8 cellular contexts compared by ENCODE assay signal in genomic region chr1:97919568-97920261, GRCh38. TPM values are rescaled to one million over a fixed set of nuclear protein-coding genes. Genes with fewer than 3 reads are reported as not detected.
DNase-seq lines count a peak whose midpoint lies in the region; ATAC-seq and TF ChIP-seq lines count a peak whose summit lies in the region.

No MANE protein-coding gene starts in this region.

- peak overlapping the region; percentile 82; the same call in 1 of the 2 replicates for H3K27ac ChIP-seq in MM.1S (ENCODE audit: low read length)
- H3K27ac ChIP-seq in naive thymus-derived CD4-positive, alpha-beta T cell (ENCODE audit: low read depth, low read length) = peak overlapping the region; percentile 90

- no peaks in the 10 kb centered on the region for H3K27me3 Mint-ChIP-seq in chondrocyte (ENCODE audit: low read depth)
- H3K27me3 Mint-ChIP-seq in naive thymus-derived CD4-positive, alpha-beta T cell = no peaks in the 10 kb centered on the region

- no peaks in the 10 kb centered on the region for H3K9me3 ChIP-seq in MM.1S (replicated peaks; ENCODE audit: insufficient read depth, low read length)
- H3K9me3 ChIP-seq in naive thymus-derived CD4-positive, alpha-beta T cell (ENCODE audit: control insufficient read depth in 2 of 3, low read length in 3 of 3) = no peaks in the 10 kb centered on the region

- H3K79me2 ChIP-seq in MM.1S (ENCODE audit: low read length) = peaks cover 54% of the 10 kb centered on the region

- no peaks in the 10 kb centered on the region for H4K20me1 ChIP-seq in MM.1S (ENCODE audit: insufficient read depth, low read length)

- H3K9me3 Mint-ChIP-seq in chondrocyte (ENCODE audit: low read depth) = no peaks in the 10 kb centered on the region
- peaks cover 0 to 4% (median 0%) of the 10 kb centered on the region in 11 donors for H3K9me3 Mint-ChIP-seq in naive thymus-derived CD4-positive, alpha-beta T cell

- H3K4me3 ChIP-seq in MM.1S (ENCODE audit: low read length) = peak overlapping the region; percentile 81
- H3K4me3 ChIP-seq in naive thymus-derived CD4-positive, alpha-beta T cell (ENCODE audit: low read length) = peak overlapping the region; percentile 93

- no peaks in the 10 kb centered on the region for H3K36me3 Mint-ChIP-seq in chondrocyte (ENCODE audit: low read depth)
- H3K36me3 Mint-ChIP-seq in naive thymus-derived CD4-positive, alpha-beta T cell = peaks cover 0 to 12% (median 0%) of the 10 kb centered on the region in 5 donors

- CTCF ChIA-PET in naive thymus-derived CD4-positive, alpha-beta T cell (lab: Charles Lee) = interaction anchor here (1.2 kb wide), 1 partner anchor 34 kb away, joined by 3 read pairs; no protein-coding TSS in a partner anchor

- peak overlapping the region; percentile 93 for H3K4me3 Mint-ChIP-seq in chondrocyte (ENCODE audit: unreplicated experiment)
- peak overlapping the region; percentile 88 to 99 (median 98) for H3K4me3 Mint-ChIP-seq in naive thymus-derived CD4-positive, alpha-beta T cell

- H3K9me2 ChIP-seq in MM.1S (replicated peaks; ENCODE audit: insufficient read depth, low read length) = no peaks in the 10 kb centered on the region

- peak overlapping the region; percentile 94 for H3K27ac Mint-ChIP-seq in chondrocyte (ENCODE audit: unreplicated experiment)
- peak overlapping the region; percentile 81 to 98 (median 95) for H3K27ac Mint-ChIP-seq in naive thymus-derived CD4-positive, alpha-beta T cell

- H3F3A ChIP-seq in MM.1S (ENCODE audit: insufficient read depth, low read length) = peaks cover 10% of the 10 kb centered on the region

- POLR2A ChIA-PET in naive thymus-derived CD4-positive, alpha-beta T cell (lab: Charles Lee) = interaction anchor here (0.9 to 3.1 kb wide), 5 partner anchors 9 to 124 kb away, joined by 3 to 11 read pairs (median 4); no protein-coding TSS in a partner anchor

- no peaks in the 10 kb centered on the region for H3K36me3 ChIP-seq in MM.1S (replicated peaks; ENCODE audit: insufficient read depth, low read length)
- peaks cover 0 to 9% (median 0%) of the 10 kb centered on the region in 3 experiments for H3K36me3 ChIP-seq in naive thymus-derived CD4-positive, alpha-beta T cell (ENCODE audit: control insufficient read depth in 2 of 3, insufficient read depth in 3 of 3, low read length in 3 of 3)

- H3K27me3 ChIP-seq in MM.1S (replicated peaks; ENCODE audit: insufficient read depth, low read length) = no peaks in the 10 kb centered on the region
- H3K27me3 ChIP-seq in naive thymus-derived CD4-positive, alpha-beta T cell (ENCODE audit: control insufficient read depth in 2 of 2, insufficient read depth in 2 of 2, low read length in 2 of 2) = no peaks in the 10 kb centered on the region

- peaks cover 16% of the 10 kb centered on the region; the same call in 1 of the 2 replicates for H3K4me1 ChIP-seq in MM.1S (ENCODE audit: low read length)
- H3K4me1 ChIP-seq in naive thymus-derived CD4-positive, alpha-beta T cell (ENCODE audit: control insufficient read depth in 2 of 2, insufficient read depth in 2 of 2, low read length in 2 of 2) = peaks cover 16 to 17% of the 10 kb centered on the region in 2 donors

- peak overlapping the region; percentile 67; the same call in 1 of the 2 replicates for H2AFZ ChIP-seq in MM.1S (ENCODE audit: low read length)

- no peak for ATAC-seq in naive thymus-derived CD4-positive, alpha-beta T cell
- ATAC-seq in GM21360 (IDR thresholded peaks at IDR 0.05; ENCODE audit: unreplicated experiment) (no peak), HG03280 (IDR thresholded peaks at IDR 0.05; ENCODE audit: unreplicated experiment) (no peak)

- H3K9ac ChIP-seq in MM.1S (ENCODE audit: low read length) = peak overlapping the region; percentile 72; the same call in 1 of the 2 replicates

- no peak for TF ChIP-seq CTCF in MM.1S (IDR thresholded peaks at IDR 0.05; ENCODE audit: low read length)
- no peak for TF ChIP-seq CTCF in chondrocyte (IDR thresholded peaks at IDR 0.05)

- peak overlapping the region; percentile 61 for H3K4me2 ChIP-seq in MM.1S (ENCODE audit: low read depth, low read length)

- peaks cover 39% of the 10 kb centered on the region for H3K4me1 Mint-ChIP-seq in chondrocyte (ENCODE audit: low read depth)
- peaks cover 40 to 69% (median 66%) of the 10 kb centered on the region in 7 donors for H3K4me1 Mint-ChIP-seq in naive thymus-derived CD4-positive, alpha-beta T cell

- DNase-seq in DMS53 treated with DMSO at 0.1 percent for 48 hours (lab: John Stamatoyannopoulos, UW; ENCODE audit: unreplicated experiment) (peak; percentile 42), MM.1S (peak; percentile 18), chondrocyte (ENCODE audit: low spot score) (no peak), SK-N-DZ (ENCODE audit: low spot score) (no peak), amniotic stem cell (lab: John Stamatoyannopoulos, UW) (no peak)
- peak in 4 of 9 donors; percentile 5 to 21 (median 9) for DNase-seq in naive thymus-derived CD4-positive, alpha-beta T cell

- intact Hi-C loops in naive thymus-derived CD4-positive, alpha-beta T cell (cut with micrococcal nuclease) = loop anchor here (1.0 to 5.0 kb wide), 7 partner anchors 7 to 1197 kb away; partner anchors contain the start of gene PTBP2 (in 1 of the 2)

RNA-seq across cellular contexts. Expression of gene DPYD, which starts 1.1 kb away (rescaled TPM):
- 5.3 to 46.3 TPM (median 6.8 TPM) in 3 replicates for total RNA-seq in chondrocyte
- 10 to 100 TPM; 52.6 to 87.2 (median 57.4) TPM for total RNA-seq in naive thymus-derived CD4-positive, alpha-beta T cell
- polyA plus RNA-seq in naive thymus-derived CD4-positive, alpha-beta T cell = 10 to 100 TPM; 55.6 to 61.2 TPM
- polyA plus RNA-seq in SK-N-DZ (2014; cell fraction: cytosol; rRNA removed) = 14.5 and 17.4 TPM in 2 replicates
- 10.6 and 11.5 TPM in 2 replicates for polyA plus RNA-seq in SK-N-DZ (2014; cell fraction: nucleus; rRNA removed)

Comparison
In these comparisons a context has a peak if more than half of its experiments do, and no peak if none do; other contexts are left out.
1. DNase-seq: peak in DMS53 treated with DMSO at 0.1 percent for 48 hours (single experiment) and MM.1S (single experiment); none in chondrocyte (single experiment), SK-N-DZ (single experiment) and amniotic stem cell (single experiment).